Comparison of ENCODE assay signal across 8 cellular contexts in genomic region chr19:6424939-6425731, GRCh38. TPM values are rescaled to one million over a fixed set of nuclear protein-coding genes. Genes with fewer than 3 reads are reported as not detected.
DNase-seq lines count a peak whose midpoint lies in the region; ATAC-seq and TF ChIP-seq lines count a peak whose summit lies in the region.

No MANE protein-coding gene starts in this region.

- intact Hi-C loops in activated B cell treated with CpG ODN at 0.5 μM for 24 hours (cut with micrococcal nuclease), result loop anchor here (1.0 to 10.0 kb wide), 11 partner anchors 32 to 700 kb away; partner anchors contain the start of genes CATSPERD, CLPP, DENND1C and GTF2F1
- intact Hi-C loops in spleen (cut with DNase I; ENCODE audit: low total_unique reads), result no loop called here

- peaks cover 30% of the 10 kb centered on the region for H3K4me1 Mint-ChIP-seq in activated B cell treated with CpG ODN at 0.5 μM for 24 hours

- WGBS in spleen, 5 donors, result 2 to 7% (median 3%) methylated on average over 43 of the region's 43 CpGs

- no peaks in the 10 kb centered on the region for H3K27me3 Mint-ChIP-seq in activated B cell treated with CpG ODN at 0.5 μM for 24 hours

- peaks cover 0 to 22% (median 14%) of the 10 kb centered on the region in 6 donors for H3K36me3 ChIP-seq in spleen

- TF ChIP-seq CTCF in AG09319 (IDR thresholded peaks at IDR 0.05; ENCODE audit: low read depth, low read length) (no peak), activated B cell treated with CpG ODN at 0.5 μM for 24 hours (IDR thresholded peaks at IDR 0.05) (no peak), spleen (IDR thresholded peaks at IDR 0.05 in 8 of 11, conservative IDR thresholded peaks at IDR 0.05 in 3 of 11) (peak in 3 of 11 experiments; percentile 18 to 36 (median 27))

- no peaks in the 10 kb centered on the region for H3K27me3 ChIP-seq in spleen (replicated peaks in 1 of 7)

- H3K9me3 ChIP-seq in spleen, result no peaks in the 10 kb centered on the region

- peak overlapping the region; percentile 83 for H3K27ac ChIP-seq in caudate nucleus (ENCODE audit: low read depth, low read length)
- H3K27ac ChIP-seq in spleen, result peak overlapping the region; percentile 70 to 91 (median 88)

- ATAC-seq in GM19025 (IDR thresholded peaks at IDR 0.05; ENCODE audit: low read depth, unreplicated experiment), result peak; percentile 87
- ATAC-seq in HG03196 (IDR thresholded peaks at IDR 0.05; ENCODE audit: unreplicated experiment), result peak; percentile 84
- ATAC-seq in activated B cell treated with CpG ODN at 0.5 μM for 24 hours (ENCODE audit: low read depth), result peak; percentile 83

- peaks cover 31% of the 10 kb centered on the region for H3K36me3 Mint-ChIP-seq in activated B cell treated with CpG ODN at 0.5 μM for 24 hours (ENCODE audit: low read depth)

- H3K27ac Mint-ChIP-seq in activated B cell treated with CpG ODN at 0.5 μM for 24 hours, result peak overlapping the region; percentile 85

- CTCF ChIA-PET in activated B cell treated with CpG ODN at 0.5 μM for 24 hours (lab: Charles Lee), result interaction anchor here (0.8 kb wide), 1 partner anchor 438 kb away, joined by 3 read pairs; no protein-coding TSS in a partner anchor

- TF ChIP-seq POLR2A in spleen (IDR thresholded peaks at IDR 0.05), result no peak

- H3K4me3 Mint-ChIP-seq in activated B cell treated with CpG ODN at 0.5 μM for 24 hours, result peak overlapping the region; percentile 78

- no peaks in the 10 kb centered on the region for H3K9me3 Mint-ChIP-seq in activated B cell treated with CpG ODN at 0.5 μM for 24 hours

- H3K4me1 ChIP-seq in spleen, result peaks cover 12 to 54% (median 34%) of the 10 kb centered on the region in 6 donors

- POLR2A ChIA-PET in activated B cell treated with CpG ODN at 0.5 μM for 24 hours (lab: Charles Lee), result interaction anchor here (0.6 to 2.8 kb wide), 23 partner anchors 9 to 738 kb away, joined by 3 to 22 read pairs (median 6); partner anchors contain the start of genes ALKBH7, CLPP, DENND1C and GPR108

- peak overlapping the region in 7 of 8 donors; percentile 24 to 91 (median 72) for H3K4me3 ChIP-seq in spleen

- peak; percentile 100 for DNase-seq in AG09319 (ENCODE audit: extremely low read depth, low read depth)
- DNase-seq in NCI-H226, result peak; percentile 100
- DNase-seq in activated B cell treated with CpG ODN at 0.5 μM for 24 hours, result peak; percentile 92
- DNase-seq in caudate nucleus (lab: John Stamatoyannopoulos, UW), result peak; percentile 97 to 100 (median 100)
- DNase-seq in iris pigment epithelial cell (ENCODE audit: low read depth), result peak; percentile 100
- peak; percentile 98 for DNase-seq in spleen

RNA-seq across cellular contexts. Expression of gene KHSRP, which starts 0.5 kb away (rescaled TPM):
- total RNA-seq in activated B cell treated with CpG ODN at 0.5 μM for 24 hours (251 and 281 TPM in 2 replicates), spleen (100 to 1,000 TPM in 6 of 7 donors, 10 to 100 TPM in 1; 89.4 to 174 (median 155) TPM)
- 100 to 1,000 TPM in 1 of 3 donors, 10 to 100 TPM in 2; 35.8 to 139 (median 55.3) TPM for polyA plus RNA-seq in spleen

RNA-seq across cellular contexts. Expression of gene SLC25A41, which starts 8.4 kb away (rescaled TPM):
- total RNA-seq in activated B cell treated with CpG ODN at 0.5 μM for 24 hours (0.40 and 0.69 TPM in 2 replicates), spleen (under 1 TPM in 1 of 7 donors, not detected in 6; 0.58 TPM)
- under 1 TPM; 0.18 to 0.77 (median 0.35) TPM for polyA plus RNA-seq in spleen

RNA-seq across cellular contexts. Expression of gene GTF2F1, which starts 32.2 kb away (rescaled TPM):
- total RNA-seq in activated B cell treated with CpG ODN at 0.5 μM for 24 hours (67.6 and 68.1 TPM in 2 replicates), spleen (10 to 100 TPM; 35.1 to 51.4 (median 42.3) TPM)
- 10 to 100 TPM; 28.3 to 43.7 (median 35.2) TPM for polyA plus RNA-seq in spleen

RNA-seq across cellular contexts. Expression of gene SLC25A23, which starts 34.5 kb away (rescaled TPM):
- total RNA-seq in activated B cell treated with CpG ODN at 0.5 μM for 24 hours, result 50.1 and 50.4 TPM in 2 replicates
- total RNA-seq in spleen, result 10 to 100 TPM; 14.9 to 39.6 (median 19.6) TPM
- 10 to 100 TPM in 2 of 3 donors, 1 to 10 TPM in 1; 7.5 to 11.4 (median 10.5) TPM for polyA plus RNA-seq in spleen

RNA-seq across cellular contexts. Expression of gene CRB3, which starts 38.9 kb away (rescaled TPM):
- total RNA-seq in activated B cell treated with CpG ODN at 0.5 μM for 24 hours (8.4 and 8.6 TPM in 2 replicates), spleen (1 to 10 TPM in 5 of 7 donors, not detected in 2; 1.1 to 2.0 (median 1.3) TPM)
- 1 to 10 TPM; 1.0 to 1.5 (median 1.1) TPM for polyA plus RNA-seq in spleen

Comparison
In these comparisons a context has a peak if more than half of its experiments do, and no peak if none do; other contexts are left out.
1. Peak in every context shown above with its lines: DNase-seq, ATAC-seq, H3K4me3 ChIP-seq and H3K27ac ChIP-seq.